Comparison of ENCODE assay signal across 13 cellular contexts in the genomic region with DNA sequence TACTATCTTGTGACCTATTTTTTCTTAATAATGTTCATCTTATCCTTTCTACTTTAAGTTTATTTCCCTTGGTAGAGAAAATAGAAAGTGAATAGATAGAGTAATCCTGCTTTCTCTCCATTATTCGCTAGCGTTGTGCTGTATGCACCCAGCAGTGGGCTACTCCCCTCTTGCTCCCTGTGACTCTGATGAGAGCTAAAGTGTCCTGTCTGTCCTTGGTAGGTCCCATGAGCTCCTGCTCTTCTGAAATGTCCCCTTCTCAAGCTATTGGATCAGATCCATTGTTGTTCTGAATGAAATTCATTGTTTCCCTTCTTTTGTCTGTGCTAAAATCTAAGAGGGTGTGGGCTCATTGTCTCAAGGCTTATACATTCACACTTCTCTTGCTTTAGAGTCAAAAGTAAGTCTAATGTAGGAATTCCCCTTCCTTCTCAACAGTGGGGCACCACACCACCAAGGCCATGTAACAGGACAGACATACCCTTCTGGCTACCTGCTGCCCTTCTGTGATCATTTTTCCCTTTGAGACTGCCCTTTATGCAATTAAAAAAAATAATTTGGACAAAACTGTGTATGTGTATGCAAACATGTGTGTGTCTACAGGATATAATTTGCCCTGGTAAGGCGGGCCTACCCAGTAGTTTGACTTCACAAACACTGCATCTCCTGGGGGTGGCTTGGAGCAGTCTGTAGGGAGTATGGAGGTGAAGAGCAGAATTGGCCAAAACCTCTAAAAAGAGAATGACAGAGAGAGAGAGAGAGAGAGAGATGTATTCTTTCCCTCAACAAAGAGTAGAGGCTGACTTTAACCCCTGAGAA.
DNase-seq lines count a peak whose midpoint lies in the region; ATAC-seq and TF ChIP-seq lines count a peak whose summit lies in the region.
"Had no signal": no experiment of that assay in that cellular context is flagged by ENCODE, and none has a peak within 500 bp of the region (broad histone marks: within the 10 kb centered on the region; RNA-seq: fewer than 3 reads in every experiment).

No MANE protein-coding gene starts in this region.

- H3K36me3 Mint-ChIP-seq in effector memory CD8-positive, alpha-beta T cell (ENCODE audit: insufficient read depth) = peaks cover 3% of the 10 kb centered on the region
- H3K36me3 Mint-ChIP-seq in neural crest cell (ENCODE audit: low read depth) = peaks cover 3% of the 10 kb centered on the region
- H3K36me3 Mint-ChIP-seq: T-cell had no signal

- H3K27me3 ChIP-seq in OCI-LY3 (ENCODE audit: low read depth, low read length) = no peaks in the 10 kb centered on the region
- H3K27me3 ChIP-seq in upper lobe of right lung = no peaks in the 10 kb centered on the region
- H3K27me3 ChIP-seq in esophagus squamous epithelium = no peaks in the 10 kb centered on the region

- H3K36me3 ChIP-seq in OCI-LY3 (replicated peaks; ENCODE audit: low read depth, low read length) = no peaks in the 10 kb centered on the region
- no peaks in the 10 kb centered on the region for H3K36me3 ChIP-seq in upper lobe of right lung
- H3K36me3 ChIP-seq in esophagus squamous epithelium = no peaks in the 10 kb centered on the region

- H3K27ac ChIP-seq in OCI-LY3 (ENCODE audit: low read length) = no peak overlapping the region
- H3K27ac ChIP-seq in upper lobe of right lung = no peak overlapping the region
- no peak overlapping the region for H3K27ac ChIP-seq in esophagus squamous epithelium

- H3K9me3 Mint-ChIP-seq in effector memory CD8-positive, alpha-beta T cell = no peaks in the 10 kb centered on the region
- peaks cover 15% of the 10 kb centered on the region for H3K9me3 Mint-ChIP-seq in neural crest cell
- H3K9me3 Mint-ChIP-seq: activated CD4-positive, alpha-beta T cell treated with anti-CD3 and anti-CD28 coated beads, Interleukin-2, amount 10 ng/mL, durations not matched to agents 7 days and 5 days; T-cell had no signal

- H3K9me3 ChIP-seq in OCI-LY3 (ENCODE audit: insufficient read depth, low read length) (no peaks in the 10 kb centered on the region), upper lobe of right lung (no peaks in the 10 kb centered on the region), esophagus squamous epithelium (no peaks in the 10 kb centered on the region)

- H3K4me1 ChIP-seq in OCI-LY3 (ENCODE audit: low read length) = peaks cover 15% of the 10 kb centered on the region
- peaks cover 7% of the 10 kb centered on the region for H3K4me1 ChIP-seq in upper lobe of right lung
- peaks cover 0 to 9% (median 5%) of the 10 kb centered on the region in 3 donors for H3K4me1 ChIP-seq in esophagus squamous epithelium

- 88 to 96% methylated on average over 3 of the region's 3 CpGs for WGBS in esophagus squamous epithelium, 2 donors

- no peaks in the 10 kb centered on the region for H3K79me2 ChIP-seq in OCI-LY3 (ENCODE audit: low read length)

- H4K20me1 ChIP-seq in OCI-LY3 (ENCODE audit: insufficient read depth, low read length) = no peaks in the 10 kb centered on the region

- intact Hi-C loops in upper lobe of right lung (cut with DNase I) = no loop called here
- intact Hi-C loops in esophagus squamous epithelium (cut with DNase I) = no loop called here

- no peak overlapping the region for H3K4me3 Mint-ChIP-seq in effector memory CD8-positive, alpha-beta T cell
- H3K4me3 Mint-ChIP-seq in neural crest cell = no peak overlapping the region
- H3K4me3 Mint-ChIP-seq: activated CD4-positive, alpha-beta T cell treated with anti-CD3 and anti-CD28 coated beads, Interleukin-2, amount 10 ng/mL, durations not matched to agents 7 days and 5 days; T-cell had no signal

- peak overlapping the region; percentile 34 for H2AFZ ChIP-seq in OCI-LY3 (ENCODE audit: low read depth, low read length)

- DNase-seq in effector memory CD8-positive, alpha-beta T cell = no peak
- no peak for DNase-seq in neural crest cell (ENCODE audit: low read depth, low spot score)
- no peak for DNase-seq in epidermal melanocyte (ENCODE audit: insufficient read length, low spot score)
- no peak for DNase-seq in upper lobe of right lung
- no peak for DNase-seq in NCI-H2029 (lab: John Stamatoyannopoulos, UW)
- DNase-seq in esophagus squamous epithelium (lab: John Stamatoyannopoulos, UW) = no peak
- DNase-seq: NCI-H446 treated with DMSO at 0.1 percent for 48 hours, T-cell had no signal

- ATAC-seq in GM18502 (IDR thresholded peaks at IDR 0.05; ENCODE audit: poor library complexity, unreplicated experiment) (peak; percentile 52), upper lobe of right lung (no peak)
- ATAC-seq in effector memory CD8-positive, alpha-beta T cell (replicated peaks) = no peak
- ATAC-seq: HCT116, Panc1, T-cell had no signal

- peaks cover 0 to 4% of the 10 kb centered on the region in 2 donors for H3K27me3 Mint-ChIP-seq in effector memory CD8-positive, alpha-beta T cell
- no peaks in the 10 kb centered on the region for H3K27me3 Mint-ChIP-seq in neural crest cell (ENCODE audit: low read depth)
- H3K27me3 Mint-ChIP-seq: activated CD4-positive, alpha-beta T cell treated with anti-CD3 and anti-CD28 coated beads, Interleukin-2, amount 10 ng/mL, durations not matched to agents 7 days and 5 days had no signal

- TF ChIP-seq CTCF in OCI-LY3 (IDR thresholded peaks at IDR 0.05; ENCODE audit: low read depth, low read length) (no peak), neural crest cell (conservative IDR thresholded peaks at IDR 0.05) (no peak), upper lobe of right lung (IDR thresholded peaks at IDR 0.05) (no peak), esophagus squamous epithelium (IDR thresholded peaks at IDR 0.05) (no peak)

- no peak overlapping the region for H3K9ac ChIP-seq in OCI-LY3 (ENCODE audit: low read length)

- H3K4me3 ChIP-seq in OCI-LY3 (ENCODE audit: low read length) (no peak overlapping the region), upper lobe of right lung (no peak overlapping the region), esophagus squamous epithelium (no peak overlapping the region)

- H3K4me1 Mint-ChIP-seq in effector memory CD8-positive, alpha-beta T cell (ENCODE audit: low read depth in 2 of 2) = peaks cover 6 to 19% of the 10 kb centered on the region in 2 donors
- H3K4me1 Mint-ChIP-seq in neural crest cell = peaks cover 20% of the 10 kb centered on the region

- no peak overlapping the region for H3K4me2 ChIP-seq in OCI-LY3 (ENCODE audit: low read length)

- H3K27ac Mint-ChIP-seq in effector memory CD8-positive, alpha-beta T cell = peak overlapping the region; percentile 57 to 70
- peak overlapping the region; percentile 38 for H3K27ac Mint-ChIP-seq in neural crest cell (ENCODE audit: unreplicated experiment)
- H3K27ac Mint-ChIP-seq: T-cell had no signal

- TF ChIP-seq POLR2A in esophagus squamous epithelium (IDR thresholded peaks at IDR 0.05) = no peak
